In the genomic region with DNA sequence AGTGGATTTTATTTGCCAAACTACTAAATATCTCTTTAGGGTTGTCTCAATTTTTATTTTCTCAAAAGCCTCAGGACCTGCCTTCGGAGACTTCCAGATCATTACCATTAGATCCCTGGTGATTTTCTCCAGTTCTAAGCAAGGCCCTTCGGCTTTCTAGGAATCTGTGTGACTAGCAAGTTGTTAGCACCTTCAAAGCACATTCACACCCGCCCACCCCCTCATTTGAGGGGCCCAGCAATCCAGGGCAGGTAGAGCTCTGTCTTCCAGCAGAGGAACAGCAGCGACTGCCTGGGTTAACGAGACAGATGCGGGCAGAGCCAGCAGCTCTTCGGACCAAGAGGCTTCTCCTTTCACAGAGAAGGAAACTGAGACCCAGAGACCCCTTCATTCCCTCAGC, we compare ENCODE assay signal across 11 cellular contexts. TPM values are rescaled to one million over a fixed set of nuclear protein-coding genes. Genes with fewer than 3 reads are reported as not detected.
DNase-seq lines count a peak whose midpoint lies in the region; ATAC-seq and TF ChIP-seq lines count a peak whose summit lies in the region.
"Had no signal": no experiment of that assay in that cellular context is flagged by ENCODE, and none has a peak within 500 bp of the region (broad histone marks: within the 10 kb centered on the region; RNA-seq: fewer than 3 reads in every experiment).

No MANE protein-coding gene starts in this region.

- no peaks in the 10 kb centered on the region for H3K27me3 ChIP-seq in CD4-positive, alpha-beta memory T cell (ENCODE audit: insufficient read depth, low read length)
- H3K27me3 ChIP-seq in trophoblast cell (ENCODE audit: insufficient read depth, low read length) (no peaks in the 10 kb centered on the region), testis (no peaks in the 10 kb centered on the region)
- H3K27me3 ChIP-seq: foreskin keratinocyte had no signal

- peak overlapping the region; percentile 7 for H4K12ac ChIP-seq in trophoblast cell (ENCODE audit: low read depth, low read length)

- H3K9ac ChIP-seq in trophoblast cell (ENCODE audit: low read length): no peak overlapping the region

- peaks cover 57% of the 10 kb centered on the region for H3K36me3 ChIP-seq in CD4-positive, alpha-beta memory T cell (ENCODE audit: insufficient read depth, low read length)
- H3K36me3 ChIP-seq in trophoblast cell (ENCODE audit: control insufficient read depth in 1 of 2, insufficient read depth in 2 of 2, low read length in 2 of 2) (peaks cover 52 to 60% of the 10 kb centered on the region in 2 experiments), testis (ENCODE audit: low read depth, missing control alignments) (peaks cover 2% of the 10 kb centered on the region)

- POLR2A ChIA-PET in CD4-positive, alpha-beta memory T cell (lab: Charles Lee; ENCODE audit: partially characterized antibody): interaction anchor here (10.6 kb wide), 1 partner anchor 14 kb away, joined by 396 read pairs; no protein-coding TSS in a partner anchor
- POLR2A ChIA-PET in RWPE1 (lab: Yijun Ruan, JAX; ENCODE audit: low non-redundant PET): no interaction called here

- peak overlapping the region; percentile 95 to 98 (median 97) for H3K4me3 Mint-ChIP-seq in CD4-positive, alpha-beta memory T cell

- no peak overlapping the region for H4K8ac ChIP-seq in trophoblast cell (ENCODE audit: low read depth, low read length)

- H3K79me1 ChIP-seq in trophoblast cell (ENCODE audit: low read length): peaks cover 20% of the 10 kb centered on the region

- peaks cover 60% of the 10 kb centered on the region for H3K79me2 ChIP-seq in trophoblast cell (ENCODE audit: control insufficient read depth, insufficient read depth, low read length, poor library complexity)

- H4K91ac ChIP-seq in trophoblast cell (ENCODE audit: low read depth, low read length): no peak overlapping the region

- H3K9me3 Mint-ChIP-seq in CD4-positive, alpha-beta memory T cell: peaks cover 0 to 2% (median 0%) of the 10 kb centered on the region in 8 donors

- H3K4me1 ChIP-seq in CD4-positive, alpha-beta memory T cell (ENCODE audit: insufficient read depth, low read length): peaks cover 83% of the 10 kb centered on the region
- H3K4me1 ChIP-seq in trophoblast cell (ENCODE audit: control insufficient read depth in 1 of 2, insufficient read depth in 2 of 2, low read length in 2 of 2) (peaks cover 29 to 39% of the 10 kb centered on the region in 2 experiments), testis (peaks cover 10% of the 10 kb centered on the region)

- H3K4me3 ChIP-seq in CD4-positive, alpha-beta memory T cell (ENCODE audit: low read length in 2 of 2): peak overlapping the region in 1 of 2 donors; percentile 92
- H3K4me3 ChIP-seq in trophoblast cell (ENCODE audit: low read depth, low read length): no peak overlapping the region
- no peak overlapping the region for H3K4me3 ChIP-seq in testis

- TF ChIP-seq CTCF in RWPE1 (conservative IDR thresholded peaks at IDR 0.05; ENCODE audit: low read depth): no peak
- no peak for TF ChIP-seq CTCF in testis (IDR thresholded peaks at IDR 0.05)

- H3K27ac ChIP-seq in CD4-positive, alpha-beta memory T cell (ENCODE audit: low read depth, low read length): peak overlapping the region; percentile 90
- H3K27ac ChIP-seq in RWPE1: peak overlapping the region; percentile 93
- H3K27ac ChIP-seq in epithelial cell of prostate: peak overlapping the region; percentile 96
- no peak overlapping the region for H3K27ac ChIP-seq in trophoblast cell (ENCODE audit: low read depth, low read length)
- no peak overlapping the region for H3K27ac ChIP-seq in testis

- H3K9me3 ChIP-seq in CD4-positive, alpha-beta memory T cell (ENCODE audit: control insufficient read depth in 1 of 2, low read length in 2 of 2): no peaks in the 10 kb centered on the region
- H3K9me3 ChIP-seq in trophoblast cell (ENCODE audit: insufficient read depth, low read depth, low read length) (no peaks in the 10 kb centered on the region), testis (no peaks in the 10 kb centered on the region)

- peak overlapping the region; percentile 23 for H3K23ac ChIP-seq in trophoblast cell (ENCODE audit: low read length)

- H3K27me3 Mint-ChIP-seq in CD4-positive, alpha-beta memory T cell: no peaks in the 10 kb centered on the region

- H3K4me1 Mint-ChIP-seq in CD4-positive, alpha-beta memory T cell: peaks cover 57 to 94% (median 81%) of the 10 kb centered on the region in 4 donors

- no peak overlapping the region for H2BK5ac ChIP-seq in trophoblast cell (ENCODE audit: low read depth, low read length, poor library complexity)

- H3K36me3 Mint-ChIP-seq in CD4-positive, alpha-beta memory T cell: peaks cover 46 to 66% of the 10 kb centered on the region in 2 donors

- CTCF ChIA-PET in CD4-positive, alpha-beta memory T cell (lab: Charles Lee; ENCODE audit: partially characterized antibody): interaction anchor here (0.9 to 1.6 kb wide), 4 partner anchors 10 to 423 kb away, joined by 3 to 5 read pairs (median 4); no protein-coding TSS in a partner anchor
- CTCF ChIA-PET in RWPE1 (lab: Yijun Ruan, JAX): no interaction called here

- no peak overlapping the region for H2BK12ac ChIP-seq in trophoblast cell (ENCODE audit: low read length)

- peak overlapping the region; percentile 59 for H3K4me2 ChIP-seq in trophoblast cell (ENCODE audit: low read length)

- intact Hi-C loops in CD4-positive, alpha-beta memory T cell (cut with micrococcal nuclease): loop anchor here (5.0 to 10.0 kb wide), 3 partner anchors 43 to 1358 kb away; no protein-coding TSS in a partner anchor
- intact Hi-C loops in testis (cut with DNase I; ENCODE audit: low total_unique reads): no loop called here

- no peak overlapping the region for H2BK120ac ChIP-seq in trophoblast cell (ENCODE audit: insufficient read depth, low read length, poor library complexity)

- H2AK5ac ChIP-seq in trophoblast cell (ENCODE audit: low read length): no peak overlapping the region

- no peak for DNase-seq in CD4-positive, alpha-beta memory T cell
- DNase-seq in RWPE1 (ENCODE audit: low spot score) (no peak), epithelial cell of prostate (ENCODE audit: low read depth, low spot score) (no peak), trophoblast cell (no peak), testis (no peak), GM19240 (ENCODE audit: insufficient read length, low spot score) (no peak)
- DNase-seq: activated CD4-positive, alpha-beta T cell treated with anti-CD3 and anti-CD28 coated beads for 1 hour; foreskin keratinocyte; NCI-H187 treated with DMSO at 0.1 percent for 48 hours had no signal

- H3K18ac ChIP-seq in trophoblast cell (ENCODE audit: low read length): no peak overlapping the region

- TF ChIP-seq POLR2A in testis (IDR thresholded peaks at IDR 0.05): no peak

- WGBS in trophoblast cell (ENCODE audit: extremely low coverage, insufficient coverage, insufficient read length): no CpG with 5 or more reads among the region's 7 CpGs
- 72 to 73% methylated on average over 4 to 7 of the region's 7 CpGs for WGBS in testis, 2 donors

- peak overlapping the region; percentile 24 for H2AFZ ChIP-seq in trophoblast cell (ENCODE audit: insufficient read depth, low read length, poor library complexity)

- peak overlapping the region; percentile 89 for H3K4ac ChIP-seq in trophoblast cell (ENCODE audit: low read depth, low read length)

- no peak for ATAC-seq in HG02885 (IDR thresholded peaks at IDR 0.05; ENCODE audit: poor library complexity, unreplicated experiment)
- ATAC-seq in HG03342 (IDR thresholded peaks at IDR 0.05; ENCODE audit: unreplicated experiment): no peak

- H3K14ac ChIP-seq in trophoblast cell (ENCODE audit: low read length): no peak overlapping the region

- peak overlapping the region; percentile 71 to 99 (median 95) for H3K27ac Mint-ChIP-seq in CD4-positive, alpha-beta memory T cell

RNA-seq across cellular contexts. Expression of gene WDR1, which starts 2.0 kb away (rescaled TPM):
- 100 to 1,000 TPM; 295 to 298 TPM for total RNA-seq in CD4-positive, alpha-beta memory T cell
- polyA plus RNA-seq in CD4-positive, alpha-beta memory T cell: 100 to 1,000 TPM; 337 to 348 TPM
- 349 and 360 TPM in 2 replicates for polyA plus RNA-seq in trophoblast cell (2013)
- 100 to 1,000 TPM; 165 to 168 TPM for total RNA-seq in testis
- polyA plus RNA-seq in testis (ENCODE audit: insufficient read depth, low read depth, low replicate concordance): 295 TPM

Comparison
In these comparisons a context has a peak if more than half of its experiments do, and no peak if none do; other contexts are left out.
1. H3K27ac ChIP-seq: peak in CD4-positive, alpha-beta memory T cell (single experiment), RWPE1 (single experiment) and epithelial cell of prostate (single experiment); none in trophoblast cell (single experiment) and testis (0 of 2).